ENCODE assay signal across 12 cellular contexts in the genomic region with DNA sequence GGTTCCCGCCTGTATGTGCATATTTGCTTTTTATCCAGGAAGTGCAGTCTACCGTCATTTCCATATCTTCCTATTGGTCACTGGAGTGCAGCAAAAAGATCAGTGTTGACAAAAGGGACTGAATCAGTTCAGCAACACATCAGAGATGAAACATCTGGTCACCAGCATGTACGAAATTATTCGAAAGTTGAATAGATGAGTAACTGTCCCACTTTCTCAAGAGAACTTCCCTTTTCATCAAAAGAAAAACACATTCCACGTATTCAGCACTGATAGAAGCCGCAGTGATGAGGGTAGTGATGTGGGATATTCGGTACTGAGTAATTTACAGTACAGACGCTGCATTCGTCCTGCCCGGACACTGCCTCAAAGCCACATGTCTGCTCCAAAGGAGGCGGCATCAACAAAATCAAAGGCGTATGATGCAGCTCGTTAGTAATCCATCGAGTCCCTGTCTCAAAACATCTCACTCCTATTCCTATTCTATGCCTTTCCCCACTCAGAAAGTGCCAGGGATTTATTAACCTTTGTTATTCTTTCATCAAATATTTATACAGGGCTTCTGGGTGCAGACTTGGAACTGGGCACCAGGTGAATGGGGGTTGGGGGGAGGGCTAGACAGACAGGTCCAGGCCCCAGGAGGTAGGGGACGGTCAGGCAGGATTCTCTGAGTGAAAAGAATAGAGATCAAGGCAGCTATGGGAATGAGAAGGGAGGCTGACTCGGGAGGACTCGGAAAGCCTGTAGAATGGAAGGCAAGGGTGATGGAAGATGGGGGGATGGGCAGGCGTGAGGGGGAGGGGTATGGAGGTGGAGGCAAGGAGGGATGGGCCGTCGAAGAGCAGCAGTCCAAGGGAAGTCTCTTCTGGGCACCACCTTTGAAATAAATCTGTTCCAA.
A peak's percentile ranks its signal among the peaks of the same experiment; 100 is the strongest.
DNase-seq lines count a peak whose midpoint lies in the region; ATAC-seq, FAIRE-seq and TF ChIP-seq lines count a peak whose summit lies in the region.
"Had no signal": no experiment of that assay in that cellular context is flagged by ENCODE, and none has a peak within 500 bp of the region (broad histone marks: within the 10 kb centered on the region; RNA-seq: fewer than 3 reads in every experiment).

No MANE protein-coding gene starts in this region.

- POLR2A ChIA-PET in endothelial cell of umbilical vein (lab: Charles Lee), result no interaction called here

- TF ChIP-seq POLR2A in endothelial cell of umbilical vein (IDR thresholded peaks at IDR 0.05; ENCODE audit: low read depth, low read length) (peak; percentile 28), tibial nerve (IDR thresholded peaks at IDR 0.05) (no peak)

- H3K9ac ChIP-seq in BLaER1 treated with 17β-estradiol and CSF1 and Interleukin-3, amounts not matched to agents 10 nM and 100 nM, result no peak overlapping the region
- H3K9ac ChIP-seq in endothelial cell of umbilical vein (replicated peaks; ENCODE audit: extremely low read depth, insufficient read depth, low read length) (peak overlapping the region; percentile 10), muscle layer of colon (ENCODE audit: low read length) (no peak overlapping the region)

- H3K4me3 Mint-ChIP-seq in activated T-cell treated with anti-CD3 and anti-CD28 coated beads, Interleukin-2, amount 50 U/mL, for 4 hours, result no peak overlapping the region
- H3K4me3 Mint-ChIP-seq: activated B cell treated with CpG ODN at 0.5 μM for 24 hours had no signal

- no peak overlapping the region for H3K4me3 ChIP-seq in BLaER1 treated with 17β-estradiol and CSF1 and Interleukin-3, amounts not matched to agents 10 nM and 100 nM
- H3K4me3 ChIP-seq in endothelial cell of umbilical vein (replicated peaks in 1 of 3; ENCODE audit: insufficient read depth in 1 of 3, low read depth in 1 of 3, low read length in 3 of 3) (peak overlapping the region in 1 of 3 experiments; percentile 1), muscle layer of colon (ENCODE audit: low read depth in 1 of 2, low read length in 2 of 2) (no peak overlapping the region), tibial nerve (no peak overlapping the region)

- no peaks in the 10 kb centered on the region for H3K9me1 ChIP-seq in endothelial cell of umbilical vein (replicated peaks; ENCODE audit: control insufficient read depth, extremely low read depth, insufficient read depth, low read length)

- BruUV-seq in endothelial cell of umbilical vein (replicated peaks; lab: Mats Ljungman, UMichigan), result TSS peak; percentile 100

- no peak for ATAC-seq in GM18867 (IDR thresholded peaks at IDR 0.05; ENCODE audit: unreplicated experiment)
- ATAC-seq in activated T-cell treated with anti-CD3 and anti-CD28 coated beads, Interleukin-2, amount 50 U/mL, for 4 hours, result no peak

- intact Hi-C loops in endothelial cell of umbilical vein (cut with micrococcal nuclease), result loop anchor here (1.0 to 5.0 kb wide), 6 partner anchors 22 to 221 kb away; no protein-coding TSS in a partner anchor

- no peak overlapping the region; a peak in 1 of 22 replicates for H3K27ac ChIP-seq in BLaER1 treated with 17β-estradiol and CSF1 and Interleukin-3, amounts not matched to agents 10 nM and 100 nM
- H3K27ac ChIP-seq in endothelial cell of umbilical vein (ENCODE audit: insufficient read depth, low read depth, low read length) (peak overlapping the region; percentile 36), muscle layer of colon (ENCODE audit: low read depth, low read length) (peak overlapping the region; percentile 41), tibial nerve (no peak overlapping the region)

- TF ChIP-seq CTCF in endothelial cell of umbilical vein (IDR thresholded peaks at IDR 0.05; ENCODE audit: extremely low read depth in 1 of 2, insufficient read depth in 1 of 2, low read depth in 1 of 2, low read length in 2 of 2) (no peak), tibial nerve (IDR thresholded peaks at IDR 0.05) (no peak)

- H2AFZ ChIP-seq in endothelial cell of umbilical vein (ENCODE audit: low read depth, low read length), result peak overlapping the region; percentile 30

- TF ChIP-seq EP300 in tibial nerve (IDR thresholded peaks at IDR 0.05), result no peak

- no peaks in the 10 kb centered on the region for H3K79me2 ChIP-seq in endothelial cell of umbilical vein (ENCODE audit: control insufficient read depth, insufficient read depth, low read length)

- dilution Hi-C loops in endothelial cell of umbilical vein (cut with MboI; ENCODE audit: extremely low pct_ligation_motif_present, low sequenced_read_pairs), result no loop called here

- H3K9me3 ChIP-seq in BLaER1 treated with 17β-estradiol and CSF1 and Interleukin-3, amounts not matched to agents 10 nM and 100 nM (replicated peaks in 1 of 11), result no peaks in the 10 kb centered on the region
- no peaks in the 10 kb centered on the region for H3K9me3 ChIP-seq in endothelial cell of umbilical vein (replicated peaks; ENCODE audit: control insufficient read depth, insufficient read depth, low read length)
- H3K9me3 ChIP-seq in muscle layer of colon (ENCODE audit: low read length), result no peaks in the 10 kb centered on the region
- no peaks in the 10 kb centered on the region for H3K9me3 ChIP-seq in tibial nerve

- FAIRE-seq in endothelial cell of umbilical vein (lab: Jason Lieb, UNC), result peak; percentile 90
- FAIRE-seq: colon had no signal

- H3K27me3 Mint-ChIP-seq in activated T-cell treated with anti-CD3 and anti-CD28 coated beads, Interleukin-2, amount 50 U/mL, for 4 hours (ENCODE audit: low read depth), result peaks cover 12% of the 10 kb centered on the region

- peaks cover 13 to 26% (median 21%) of the 10 kb centered on the region in 10 experiments; a peak in 19 of 20 replicates for H3K4me1 ChIP-seq in BLaER1 treated with 17β-estradiol and CSF1 and Interleukin-3, amounts not matched to agents 10 nM and 100 nM
- H3K4me1 ChIP-seq in endothelial cell of umbilical vein (ENCODE audit: control insufficient read depth, extremely low read depth, insufficient read depth, low read length) (peaks cover 25% of the 10 kb centered on the region), muscle layer of colon (ENCODE audit: insufficient read depth, low read length) (peaks cover 13% of the 10 kb centered on the region), tibial nerve (peaks cover 0 to 6% (median 0%) of the 10 kb centered on the region in 4 donors)

- WGBS in tibial nerve, 2 donors, result 68 to 73% methylated on average over 20 of the region's 20 CpGs

- no peaks in the 10 kb centered on the region for H3K27me3 ChIP-seq in BLaER1 treated with 17β-estradiol and CSF1 and Interleukin-3, amounts not matched to agents 10 nM and 100 nM
- H3K27me3 ChIP-seq in endothelial cell of umbilical vein (ENCODE audit: control insufficient read depth in 2 of 2, insufficient read depth in 2 of 2, low read length in 2 of 2), result no peaks in the 10 kb centered on the region
- H3K27me3 ChIP-seq in muscle layer of colon (ENCODE audit: control insufficient read depth in 1 of 2, insufficient read depth in 2 of 2, low read length in 2 of 2), result no peaks in the 10 kb centered on the region
- no peaks in the 10 kb centered on the region for H3K27me3 ChIP-seq in tibial nerve

- H3K4me2 ChIP-seq in BLaER1 treated with 17β-estradiol and CSF1 and Interleukin-3, amounts not matched to agents 10 nM and 100 nM, result peak overlapping the region in 10 of 11 experiments; percentile 1 to 55 (median 40); a peak in 15 of 22 replicates
- peak overlapping the region; percentile 33 for H3K4me2 ChIP-seq in endothelial cell of umbilical vein (ENCODE audit: insufficient read depth, low read length)

- H3K4me1 Mint-ChIP-seq in activated T-cell treated with anti-CD3 and anti-CD28 coated beads, Interleukin-2, amount 50 U/mL, for 4 hours (ENCODE audit: low read depth), result no peaks in the 10 kb centered on the region
- H3K4me1 Mint-ChIP-seq: activated B cell treated with CpG ODN at 0.5 μM for 24 hours had no signal

- CTCF ChIA-PET in endothelial cell of umbilical vein (lab: Charles Lee), result interaction anchor here (0.6 to 2.8 kb wide), 9 partner anchors 14 to 257 kb away, joined by 3 to 18 read pairs (median 4); no protein-coding TSS in a partner anchor

- H3K36me3 Mint-ChIP-seq in activated T-cell treated with anti-CD3 and anti-CD28 coated beads, Interleukin-2, amount 50 U/mL, for 4 hours (ENCODE audit: insufficient read depth), result no peaks in the 10 kb centered on the region

- DNase-seq in NCI-H510A treated with DMSO at 0.1 percent for 48 hours (lab: John Stamatoyannopoulos, UW) (peak; percentile 97), endothelial cell of umbilical vein (ENCODE audit: low read depth, low spot score) (peak; percentile 71), tibial nerve (ENCODE audit: low spot score in 2 of 2) (no peak), NCI-H2081 (lab: John Stamatoyannopoulos, UW) (no peak)
- DNase-seq in activated T-cell treated with anti-CD3 and anti-CD28 coated beads, Interleukin-2, amount 50 U/mL, for 4 hours, result no peak
- DNase-seq: activated B cell treated with CpG ODN at 0.5 μM for 24 hours; GF-D8; stimulated activated naive CD4-positive, alpha-beta T cell had no signal

- no peaks in the 10 kb centered on the region; a peak in 1 of 22 replicates for H4K20me1 ChIP-seq in BLaER1 treated with 17β-estradiol and CSF1 and Interleukin-3, amounts not matched to agents 10 nM and 100 nM
- H4K20me1 ChIP-seq in endothelial cell of umbilical vein (replicated peaks; ENCODE audit: control insufficient read depth, extremely low read depth, insufficient read depth, low read length), result no peaks in the 10 kb centered on the region

- H3K36me3 ChIP-seq in BLaER1 treated with 17β-estradiol and CSF1 and Interleukin-3, amounts not matched to agents 10 nM and 100 nM, result no peaks in the 10 kb centered on the region
- H3K36me3 ChIP-seq in endothelial cell of umbilical vein (ENCODE audit: control insufficient read depth in 2 of 2, extremely low read depth in 1 of 2, insufficient read depth in 2 of 2, low read length in 2 of 2) (no peaks in the 10 kb centered on the region), muscle layer of colon (ENCODE audit: insufficient read depth, low read length) (no peaks in the 10 kb centered on the region), tibial nerve (no peaks in the 10 kb centered on the region)

- no peaks in the 10 kb centered on the region for H3K9me3 Mint-ChIP-seq in activated T-cell treated with anti-CD3 and anti-CD28 coated beads, Interleukin-2, amount 50 U/mL, for 4 hours
- H3K9me3 Mint-ChIP-seq: activated B cell treated with CpG ODN at 0.5 μM for 24 hours had no signal

TF ChIP-seq in endothelial cell of umbilical vein, 7 proteins besides CTCF, POLR2A, EP300 and RAD21:
- peak; percentile 65 for TF ChIP-seq FOS (IDR thresholded peaks at IDR 0.05; ENCODE audit: borderline replicate concordance, insufficient read depth, low read length)
- TF ChIP-seq POLR2AphosphoS5 (IDR thresholded peaks at IDR 0.05; ENCODE audit: insufficient read depth, low read depth, low read length), result peak; percentile 14
- peak; percentile 38 for TF ChIP-seq GATA2 (IDR thresholded peaks at IDR 0.05; ENCODE audit: insufficient read depth, insufficient read length, low read depth, low read length)
- TF ChIP-seq EZH2 (IDR thresholded peaks at IDR 0.05; ENCODE audit: borderline replicate concordance, low read depth, low read length, severe bottlenecking), result no peak

Comparison
In these comparisons a context has a peak if more than half of its experiments do, and no peak if none do; other contexts are left out.
1. H3K27ac ChIP-seq: peak in endothelial cell of umbilical vein (single experiment) and muscle layer of colon (single experiment); none in BLaER1 treated with 17β-estradiol and CSF1 and Interleukin-3, amounts not matched to agents 10 nM and 100 nM (0 of 11) and tibial nerve (0 of 4).
2. DNase-seq: peak in NCI-H510A treated with DMSO at 0.1 percent for 48 hours (single experiment) and endothelial cell of umbilical vein (single experiment); none in tibial nerve (0 of 2), activated T-cell treated with anti-CD3 and anti-CD28 coated beads, Interleukin-2, amount 50 U/mL, for 4 hours (single experiment) and NCI-H2081 (0 of 2).